Comparison of ENCODE assay signal across 8 cellular contexts in the genomic region with DNA sequence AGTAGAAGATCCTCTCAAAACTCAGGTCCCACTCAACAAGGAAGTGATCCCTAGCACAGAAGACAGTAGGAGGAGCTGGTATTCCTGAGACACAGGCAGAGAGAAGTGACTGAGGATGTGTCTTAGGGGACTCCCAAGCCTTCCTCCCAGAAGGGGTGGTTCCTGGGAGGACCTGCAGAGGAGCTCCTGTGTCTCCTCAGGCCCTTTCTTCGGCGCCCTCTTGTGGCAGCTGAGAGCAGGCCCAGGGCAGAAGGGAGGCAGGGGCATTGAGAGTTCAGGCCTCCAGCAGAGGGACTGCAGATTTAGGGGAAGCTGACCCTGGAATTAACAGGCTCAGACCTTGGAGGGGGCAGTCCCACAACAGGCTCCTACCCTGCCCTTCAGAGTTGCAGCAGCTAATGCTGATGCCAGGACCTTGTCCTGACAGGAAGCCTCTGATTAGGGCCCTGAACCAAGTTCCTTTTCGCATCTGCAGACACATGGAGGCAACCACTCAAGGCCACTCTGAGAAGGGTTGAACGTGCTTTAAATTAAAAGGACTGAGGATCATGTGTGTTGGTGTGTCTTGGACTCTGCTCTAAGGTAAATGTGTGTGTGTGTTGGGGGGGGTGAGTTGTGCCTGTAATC.
DNase-seq lines count a peak whose midpoint lies in the region; ATAC-seq and TF ChIP-seq lines count a peak whose summit lies in the region.
"Not testable (repeated sequence)": the region's sequence is repeated elsewhere in the genome, so short reads cannot be mapped to it uniquely, and the experiment has no call there.

No MANE protein-coding gene starts in this region.

- intact Hi-C loops in mucosa of descending colon (cut with DNase I, micrococcal nuclease) = not testable (repeated sequence)

- not testable (repeated sequence) for H3K36me3 ChIP-seq in Peyer's patch; mucosa of descending colon (ENCODE audit: low read depth)

- in situ Hi-C loops in ACHN (cut with HindIII; ENCODE audit: low pct_ligation_motif_present, low pct_unique_long_range_greater_than_20kb, low sequenced_read_pairs) = not testable (repeated sequence)

- not testable (repeated sequence) for H3K9me3 ChIP-seq in Peyer's patch, mucosa of descending colon

- not testable (repeated sequence) for H3K4me3 ChIP-seq in HFF-Myc (replicated peaks; ENCODE audit: low read depth, low read length); Peyer's patch; epithelial cell of proximal tubule (ENCODE audit: low read depth, low read length); mucosa of descending colon

- not testable (repeated sequence) for H3K27me3 ChIP-seq in Peyer's patch

- H3K27ac ChIP-seq in Peyer's patch = peak overlapping the region in 1 of 4 donors; percentile 50

- H3K4me1 ChIP-seq in Peyer's patch; mucosa of descending colon (ENCODE audit: low read depth): not testable (repeated sequence)

- TF ChIP-seq POLR2A in Peyer's patch (IDR thresholded peaks at IDR 0.05) = not testable (repeated sequence)

- DNase-seq in ACHN (peak; percentile 84), KG1 (lab: John Stamatoyannopoulos, UW) (peak; percentile 58), Peyer's patch (peak in 1 of 3 donors; percentile 67), mucosa of descending colon (peak in 1 of 3 donors; percentile 67)
- DNase-seq in HFF-Myc (ENCODE audit: extremely low read depth, low read depth); epithelial cell of proximal tubule (ENCODE audit: low read depth): not testable (repeated sequence)
- DNase-seq in activated T-cell treated with anti-CD3 and anti-CD28 coated beads, Interleukin-2, amount 50 U/mL, for 48 hours = peak; percentile 75 to 76

- peak; percentile 83 for TF ChIP-seq CTCF in HFF-Myc (IDR thresholded peaks at IDR 0.05; ENCODE audit: low read depth, low read length, missing control alignments)
- TF ChIP-seq CTCF in Peyer's patch (IDR thresholded peaks at IDR 0.05) = peak in 4 of 6 experiments; percentile 27 to 70 (median 56)
- peak; percentile 79 for TF ChIP-seq CTCF in epithelial cell of proximal tubule (conservative IDR thresholded peaks at IDR 0.05; ENCODE audit: low read depth, low read length)
- not testable (repeated sequence) for TF ChIP-seq CTCF in mucosa of descending colon (IDR thresholded peaks at IDR 0.05)

- ATAC-seq in GM18502 (IDR thresholded peaks at IDR 0.05; ENCODE audit: poor library complexity, unreplicated experiment) (peak; percentile 62), mucosa of descending colon (peak; percentile 89)
